In the genomic region with DNA sequence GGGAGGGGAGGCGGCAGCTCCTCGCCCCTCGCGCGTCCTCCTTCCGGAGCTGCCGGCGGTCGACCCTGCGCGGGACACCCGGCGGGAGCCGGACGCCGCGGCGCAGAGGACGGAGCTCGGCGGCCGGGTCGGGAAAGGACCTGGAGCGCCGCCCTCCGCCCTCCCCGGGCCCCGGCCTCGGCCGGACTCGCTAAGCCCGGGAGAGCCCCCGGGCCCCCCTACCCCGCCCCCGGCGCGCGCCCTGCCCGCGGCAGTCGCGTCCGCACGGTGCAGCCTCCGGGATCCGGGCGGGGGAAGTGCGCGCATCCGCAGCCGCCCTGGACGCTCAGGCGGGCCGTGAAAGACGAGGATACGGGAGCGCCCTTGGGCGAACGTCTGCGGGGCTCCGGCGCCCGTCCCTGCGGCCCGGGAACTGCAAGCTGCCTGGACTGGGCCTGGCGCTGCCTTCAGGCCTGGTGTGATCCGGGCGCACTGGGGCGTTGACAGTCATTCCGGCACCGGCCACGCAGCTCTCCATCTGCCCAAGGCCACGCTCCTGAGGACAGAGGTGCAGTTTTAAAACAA, we compare ENCODE assay signal across 8 cellular contexts. TPM values are rescaled to one million over a fixed set of nuclear protein-coding genes. Genes with fewer than 3 reads are reported as not detected.
DNase-seq lines count a peak whose midpoint lies in the region; ATAC-seq and TF ChIP-seq lines count a peak whose summit lies in the region.

No MANE protein-coding gene starts in this region.

- H4K20me1 ChIP-seq in osteoblast (ENCODE audit: insufficient read depth, low read length) = peaks cover 32% of the 10 kb centered on the region

- H3K4me2 ChIP-seq in osteoblast (ENCODE audit: insufficient read depth, low read length) = peak overlapping the region; percentile 65

- DNase-seq in NCI-H345 (lab: John Stamatoyannopoulos, UW) (peak; percentile 38), NCI-H345 treated with DMSO at 0.1 percent for 48 hours (lab: John Stamatoyannopoulos, UW; ENCODE audit: unreplicated experiment) (no peak), activated B cell treated with CpG ODN at 0.5 μM for 24 hours (no peak), fibroblast of villous mesenchyme (ENCODE audit: low read depth) (peak; percentile 45), osteoblast (ENCODE audit: insufficient read length, low spot score, missing footprints) (peak; percentile 96), NCI-H2081 treated with DMSO at 0.1 percent for 48 hours (lab: John Stamatoyannopoulos, UW) (no peak)
- no peak for DNase-seq in stimulated activated CD4-positive, alpha-beta T cell treated with anti-CD3 and anti-CD28 coated beads, Interleukin-1b, Interleukin-23, amount 100 ng/mL, for 48 hours

- H3K4me1 ChIP-seq in osteoblast (ENCODE audit: insufficient read depth, low read length) = peaks cover 10% of the 10 kb centered on the region

- POLR2A ChIA-PET in activated B cell treated with CpG ODN at 0.5 μM for 24 hours (lab: Charles Lee) = interaction anchor here (0.9 kb wide), 1 partner anchor 188 kb away, joined by 3 read pairs; no protein-coding TSS in a partner anchor

- intact Hi-C loops in activated B cell treated with CpG ODN at 0.5 μM for 24 hours (cut with micrococcal nuclease) = loop anchor here (2.0 kb wide), 1 partner anchor 13 kb away; no protein-coding TSS in a partner anchor

- no peak overlapping the region for H2AFZ ChIP-seq in osteoblast (ENCODE audit: low read length)

- H3K4me3 Mint-ChIP-seq in activated B cell treated with CpG ODN at 0.5 μM for 24 hours = peak overlapping the region; percentile 32

- ATAC-seq in activated B cell treated with CpG ODN at 0.5 μM for 24 hours (ENCODE audit: low read depth) (peak; percentile 15), HG03565 (IDR thresholded peaks at IDR 0.05; ENCODE audit: unreplicated experiment) (no peak)

- no peaks in the 10 kb centered on the region for H3K27me3 ChIP-seq in osteoblast (ENCODE audit: insufficient read depth, low read length)

- no peak overlapping the region for H3K27ac Mint-ChIP-seq in activated B cell treated with CpG ODN at 0.5 μM for 24 hours

- peaks cover 28% of the 10 kb centered on the region for H3K27me3 Mint-ChIP-seq in activated B cell treated with CpG ODN at 0.5 μM for 24 hours

- TF ChIP-seq CTCF in activated B cell treated with CpG ODN at 0.5 μM for 24 hours (IDR thresholded peaks at IDR 0.05) (no peak), fibroblast of villous mesenchyme (IDR thresholded peaks at IDR 0.05; ENCODE audit: insufficient read depth, low read depth, low read length) (no peak), osteoblast (IDR thresholded peaks at IDR 0.05; ENCODE audit: extremely low read depth, low read depth, low read length) (no peak)

- H3K27ac ChIP-seq in osteoblast (ENCODE audit: low read depth, low read length) = no peak overlapping the region

- H3K36me3 Mint-ChIP-seq in activated B cell treated with CpG ODN at 0.5 μM for 24 hours (ENCODE audit: low read depth) = no peaks in the 10 kb centered on the region

- H3K9me3 ChIP-seq in osteoblast (ENCODE audit: low read depth, low read length) = no peaks in the 10 kb centered on the region

- peaks cover 39% of the 10 kb centered on the region for H3K79me2 ChIP-seq in osteoblast (ENCODE audit: insufficient read depth, low read length)

- H3K9me3 Mint-ChIP-seq in activated B cell treated with CpG ODN at 0.5 μM for 24 hours = no peaks in the 10 kb centered on the region

- H3K36me3 ChIP-seq in osteoblast (ENCODE audit: insufficient read depth, low read length) = no peaks in the 10 kb centered on the region

- CTCF ChIA-PET in activated B cell treated with CpG ODN at 0.5 μM for 24 hours (lab: Charles Lee) = interaction anchor here (1.4 kb wide), 1 partner anchor 28 kb away, joined by 3 read pairs; no protein-coding TSS in a partner anchor

- peaks cover 2% of the 10 kb centered on the region for H3K4me1 Mint-ChIP-seq in activated B cell treated with CpG ODN at 0.5 μM for 24 hours

- H3K4me3 ChIP-seq in fibroblast of villous mesenchyme (ENCODE audit: low read depth, low read length) (peak overlapping the region; percentile 60), osteoblast (ENCODE audit: insufficient read depth, low read length) (peak overlapping the region; percentile 77)

RNA-seq across cellular contexts. Expression of gene NACC2, which starts 0.5 kb away (rescaled TPM):
- total RNA-seq in activated B cell treated with CpG ODN at 0.5 μM for 24 hours = 1.5 and 1.6 TPM in 2 replicates
- 30.3 and 34.1 TPM in 2 replicates for total RNA-seq in fibroblast of villous mesenchyme
- 25.3 and 32.9 TPM in 2 replicates for total RNA-seq in osteoblast

RNA-seq across cellular contexts. Expression of gene TMEM250, which starts 23.1 kb away (rescaled TPM):
- 23.3 and 23.4 TPM in 2 replicates for total RNA-seq in activated B cell treated with CpG ODN at 0.5 μM for 24 hours
- 39.0 and 39.7 TPM in 2 replicates for total RNA-seq in fibroblast of villous mesenchyme
- total RNA-seq in osteoblast = 52.7 and 65.5 TPM in 2 replicates

Comparison
In these comparisons a context has a peak if more than half of its experiments do, and no peak if none do; other contexts are left out.
1. DNase-seq: peak in NCI-H345 (single experiment), fibroblast of villous mesenchyme (single experiment) and osteoblast (single experiment); none in NCI-H345 treated with DMSO at 0.1 percent for 48 hours (single experiment), activated B cell treated with CpG ODN at 0.5 μM for 24 hours (single experiment), stimulated activated CD4-positive, alpha-beta T cell treated with anti-CD3 and anti-CD28 coated beads, Interleukin-1b, Interleukin-23, amount 100 ng/mL, for 48 hours (single experiment) and NCI-H2081 treated with DMSO at 0.1 percent for 48 hours (single experiment).
2. RNA of gene NACC2, which starts 0.5 kb away (total RNA-seq): 30.3 to 34.1 TPM in fibroblast of villous mesenchyme and 25.3 to 32.9 TPM in osteoblast; 1.5 to 1.6 TPM in activated B cell treated with CpG ODN at 0.5 μM for 24 hours; every median in the first group is over 10 times any median in the second.